8 cellular contexts compared by ENCODE assay signal in genomic region chr22:26610072-26610958, GRCh38. TPM values are rescaled to one million over a fixed set of nuclear protein-coding genes. Genes with fewer than 3 reads are reported as not detected.
DNase-seq lines count a peak whose midpoint lies in the region; ATAC-seq and TF ChIP-seq lines count a peak whose summit lies in the region.

No MANE protein-coding gene starts in this region.

- peak in 5 of 7 experiments; percentile 16 to 59 (median 40) for DNase-seq in CD8-positive, alpha-beta T cell
- DNase-seq in activated B cell treated with CpG ODN at 0.5 μM for 24 hours (no peak), fibroblast of villous mesenchyme (ENCODE audit: low read depth) (peak; percentile 94), NCI-H1417 (lab: John Stamatoyannopoulos, UW) (no peak)

- peaks cover 22% of the 10 kb centered on the region for H3K4me1 Mint-ChIP-seq in CD8-positive, alpha-beta T cell (ENCODE audit: low read depth)
- H3K4me1 Mint-ChIP-seq in activated B cell treated with CpG ODN at 0.5 μM for 24 hours = peaks cover 15% of the 10 kb centered on the region
- peaks cover 30% of the 10 kb centered on the region for H3K4me1 Mint-ChIP-seq in stimulated activated naive CD8-positive, alpha-beta T cell treated with anti-CD3 and anti-CD28 coated beads, Interleukin-15, Interleukin-2, amounts not matched to agents 100 ng/mL and 50 ng/mL, for 24 hours (ENCODE audit: low read depth)

- no peak overlapping the region for H3K4me3 ChIP-seq in CD8-positive, alpha-beta T cell (ENCODE audit: low read depth, low read length)
- H3K4me3 ChIP-seq in fibroblast of villous mesenchyme (ENCODE audit: low read depth, low read length) = no peak overlapping the region

- H3K36me3 ChIP-seq in CD8-positive, alpha-beta T cell (ENCODE audit: insufficient read depth, low read length) = no peaks in the 10 kb centered on the region

- CTCF ChIA-PET in CD8-positive, alpha-beta T cell (lab: Charles Lee) = interaction anchor here (1.5 kb wide), 1 partner anchor 13 kb away, joined by 4 read pairs; no protein-coding TSS in a partner anchor
- CTCF ChIA-PET in activated B cell treated with CpG ODN at 0.5 μM for 24 hours (lab: Charles Lee) = no interaction called here

- no peaks in the 10 kb centered on the region for H3K27me3 ChIP-seq in CD8-positive, alpha-beta T cell (ENCODE audit: insufficient read depth, low read length)

- no peaks in the 10 kb centered on the region for H3K9me3 ChIP-seq in CD8-positive, alpha-beta T cell (ENCODE audit: low read length)

- H3K27me3 Mint-ChIP-seq in CD8-positive, alpha-beta T cell (ENCODE audit: low read depth) = no peaks in the 10 kb centered on the region
- no peaks in the 10 kb centered on the region for H3K27me3 Mint-ChIP-seq in activated B cell treated with CpG ODN at 0.5 μM for 24 hours
- no peaks in the 10 kb centered on the region for H3K27me3 Mint-ChIP-seq in stimulated activated naive CD8-positive, alpha-beta T cell treated with anti-CD3 and anti-CD28 coated beads, Interleukin-15, Interleukin-2, amounts not matched to agents 100 ng/mL and 50 ng/mL, for 24 hours

- H3K9me3 Mint-ChIP-seq in CD8-positive, alpha-beta T cell = no peaks in the 10 kb centered on the region
- H3K9me3 Mint-ChIP-seq in activated B cell treated with CpG ODN at 0.5 μM for 24 hours = no peaks in the 10 kb centered on the region
- no peaks in the 10 kb centered on the region for H3K9me3 Mint-ChIP-seq in stimulated activated naive CD8-positive, alpha-beta T cell treated with anti-CD3 and anti-CD28 coated beads, Interleukin-15, Interleukin-2, amounts not matched to agents 100 ng/mL and 50 ng/mL, for 24 hours

- H3K27ac Mint-ChIP-seq in CD8-positive, alpha-beta T cell = peak overlapping the region; percentile 81
- H3K27ac Mint-ChIP-seq in activated B cell treated with CpG ODN at 0.5 μM for 24 hours = peak overlapping the region; percentile 31
- H3K27ac Mint-ChIP-seq in stimulated activated naive CD8-positive, alpha-beta T cell treated with anti-CD3 and anti-CD28 coated beads, Interleukin-15, Interleukin-2, amounts not matched to agents 100 ng/mL and 50 ng/mL, for 24 hours = peak overlapping the region; percentile 79

- TF ChIP-seq CTCF in CD8-positive, alpha-beta T cell (IDR thresholded peaks at IDR 0.05) = no peak
- TF ChIP-seq CTCF in activated B cell treated with CpG ODN at 0.5 μM for 24 hours (IDR thresholded peaks at IDR 0.05) (no peak), fibroblast of villous mesenchyme (IDR thresholded peaks at IDR 0.05; ENCODE audit: insufficient read depth, low read depth, low read length) (no peak)

- peak overlapping the region; percentile 37 for H3K4me3 Mint-ChIP-seq in CD8-positive, alpha-beta T cell
- H3K4me3 Mint-ChIP-seq in activated B cell treated with CpG ODN at 0.5 μM for 24 hours = peak overlapping the region; percentile 32
- H3K4me3 Mint-ChIP-seq in stimulated activated naive CD8-positive, alpha-beta T cell treated with anti-CD3 and anti-CD28 coated beads, Interleukin-15, Interleukin-2, amounts not matched to agents 100 ng/mL and 50 ng/mL, for 24 hours = peak overlapping the region; percentile 47

- H3K27ac ChIP-seq in CD8-positive, alpha-beta T cell (ENCODE audit: low read depth, low read length) = no peak overlapping the region

- peak; percentile 79 for ATAC-seq in CD8-positive, alpha-beta T cell
- ATAC-seq in GM19372 (IDR thresholded peaks at IDR 0.05; ENCODE audit: low read depth, unreplicated experiment) (peak; percentile 77), HG03280 (IDR thresholded peaks at IDR 0.05; ENCODE audit: unreplicated experiment) (peak; percentile 77), activated B cell treated with CpG ODN at 0.5 μM for 24 hours (ENCODE audit: low read depth) (peak; percentile 73), HG03457 (IDR thresholded peaks at IDR 0.05; ENCODE audit: unreplicated experiment) (no peak)

- intact Hi-C loops in CD8-positive, alpha-beta T cell (cut with DNase I, micrococcal nuclease) = no loop called here
- intact Hi-C loops in activated B cell treated with CpG ODN at 0.5 μM for 24 hours (cut with micrococcal nuclease) = no loop called here

- POLR2A ChIA-PET in CD8-positive, alpha-beta T cell (lab: Charles Lee) = no interaction called here
- POLR2A ChIA-PET in activated B cell treated with CpG ODN at 0.5 μM for 24 hours (lab: Charles Lee) = interaction anchor here (1.0 kb wide), 1 partner anchor 98 kb away, joined by 3 read pairs; the partner anchor contains the start of gene TFIP11

- H3K36me3 Mint-ChIP-seq in CD8-positive, alpha-beta T cell = no peaks in the 10 kb centered on the region
- no peaks in the 10 kb centered on the region for H3K36me3 Mint-ChIP-seq in activated B cell treated with CpG ODN at 0.5 μM for 24 hours (ENCODE audit: low read depth)
- no peaks in the 10 kb centered on the region for H3K36me3 Mint-ChIP-seq in stimulated activated naive CD8-positive, alpha-beta T cell treated with anti-CD3 and anti-CD28 coated beads, Interleukin-15, Interleukin-2, amounts not matched to agents 100 ng/mL and 50 ng/mL, for 24 hours (ENCODE audit: low read depth)

- peaks cover 22% of the 10 kb centered on the region for H3K4me1 ChIP-seq in CD8-positive, alpha-beta T cell (ENCODE audit: insufficient read depth, low read length)

RNA-seq across cellular contexts. Expression of gene CRYBB1, which starts 7.5 kb away (rescaled TPM):
- not detected for total RNA-seq in CD8-positive, alpha-beta T cell
- not detected in 2 replicates for total RNA-seq in activated B cell treated with CpG ODN at 0.5 μM for 24 hours
- not detected in 2 replicates for total RNA-seq in fibroblast of villous mesenchyme

RNA-seq across cellular contexts. Expression of gene CRYBA4, which starts 11.4 kb away (rescaled TPM):
- total RNA-seq in CD8-positive, alpha-beta T cell = not detected
- total RNA-seq in activated B cell treated with CpG ODN at 0.5 μM for 24 hours = not detected in 2 replicates
- not detected in 2 replicates for total RNA-seq in fibroblast of villous mesenchyme

RNA-seq across cellular contexts. Expression of gene TPST2, which starts 20.4 kb away (rescaled TPM):
- 10 to 100 TPM; 24.3 to 26.3 TPM for total RNA-seq in CD8-positive, alpha-beta T cell
- total RNA-seq in activated B cell treated with CpG ODN at 0.5 μM for 24 hours (10.4 and 11.0 TPM in 2 replicates), fibroblast of villous mesenchyme (25.0 and 33.2 TPM in 2 replicates)

RNA-seq across cellular contexts. Expression of gene MIAT, which starts 47.1 kb away (rescaled TPM):
- 10 to 100 TPM; 80.9 to 81.6 TPM for total RNA-seq in CD8-positive, alpha-beta T cell
- total RNA-seq in activated B cell treated with CpG ODN at 0.5 μM for 24 hours (6.6 and 7.3 TPM in 2 replicates), fibroblast of villous mesenchyme (0.97 and 1.3 TPM in 2 replicates)

Comparison
In these comparisons a context has a peak if more than half of its experiments do, and no peak if none do; other contexts are left out.
1. DNase-seq: peak in CD8-positive, alpha-beta T cell (5 of 7) and fibroblast of villous mesenchyme (single experiment); none in activated B cell treated with CpG ODN at 0.5 μM for 24 hours (single experiment) and NCI-H1417 (0 of 3).
2. H3K27ac Mint-ChIP-seq: peak in every context shown above with its lines; median percentile 81 in CD8-positive, alpha-beta T cell; 79 in stimulated activated naive CD8-positive, alpha-beta T cell treated with anti-CD3 and anti-CD28 coated beads, Interleukin-15, Interleukin-2, amounts not matched to agents 100 ng/mL and 50 ng/mL, for 24 hours; 31 in activated B cell treated with CpG ODN at 0.5 μM for 24 hours.
3. Peak in every context shown above with its lines, with median percentiles within 50 percentile points of each other: H3K4me3 Mint-ChIP-seq.